ENCODE assay signal across 11 cellular contexts in the genomic region with DNA sequence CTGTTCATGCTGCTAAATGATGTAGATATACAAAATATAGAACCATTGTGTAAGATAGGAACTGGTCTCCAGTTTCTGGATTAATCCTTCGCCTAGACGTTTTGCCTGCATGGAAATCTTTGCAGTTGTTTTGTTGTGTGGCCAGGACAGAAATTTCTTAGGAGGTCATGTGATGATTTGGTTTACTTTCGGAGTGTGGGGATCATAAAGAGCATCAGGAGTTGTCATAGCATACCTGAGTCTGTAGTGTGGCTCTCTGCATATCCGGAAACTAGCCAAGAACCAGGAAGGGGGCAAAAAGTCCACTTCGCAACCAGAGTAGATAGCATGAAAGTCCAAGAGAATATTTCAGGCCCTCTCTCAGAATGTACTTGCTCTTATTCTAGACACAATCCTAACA. TPM values are rescaled to one million over a fixed set of nuclear protein-coding genes. Genes with fewer than 3 reads are reported as not detected.
DNase-seq lines count a peak whose midpoint lies in the region; ATAC-seq and TF ChIP-seq lines count a peak whose summit lies in the region.
"Had no signal": no experiment of that assay in that cellular context is flagged by ENCODE, and none has a peak within 500 bp of the region (broad histone marks: within the 10 kb centered on the region; RNA-seq: fewer than 3 reads in every experiment).

No MANE protein-coding gene starts in this region.

- TF ChIP-seq POLR2A in stomach (IDR thresholded peaks at IDR 0.05) = no peak
- no peak for TF ChIP-seq POLR2A in testis (IDR thresholded peaks at IDR 0.05)

- no peak for TF ChIP-seq EP300 in stomach (IDR thresholded peaks at IDR 0.05)

- H3K36me3 ChIP-seq in stomach (peaks cover 0 to 10% (median 0%) of the 10 kb centered on the region in 4 donors), testis (ENCODE audit: low read depth, missing control alignments) (no peaks in the 10 kb centered on the region)

- WGBS in right cardiac atrium = 54% methylated on average over 5 of the region's 5 CpGs
- WGBS in stomach, 5 donors = 71 to 83% (median 75%) methylated on average over 5 of the region's 5 CpGs
- 76% methylated on average over 5 of the region's 5 CpGs for WGBS in testis, 2 donors

- ATAC-seq in right cardiac atrium (no peak), GM19395 (IDR thresholded peaks at IDR 0.05; ENCODE audit: unreplicated experiment) (no peak)

- H3K4me1 ChIP-seq in right cardiac atrium (ENCODE audit: control insufficient read depth, insufficient read depth, low read length) (peaks cover 10% of the 10 kb centered on the region), stomach (peaks cover 0 to 47% (median 34%) of the 10 kb centered on the region in 4 donors), testis (no peaks in the 10 kb centered on the region)

- peak overlapping the region; percentile 36 for H3K27ac ChIP-seq in right cardiac atrium (ENCODE audit: low read length)
- peak overlapping the region in 4 of 5 donors; percentile 98 to 100 (median 100) for H3K27ac ChIP-seq in stomach
- H3K27ac ChIP-seq in testis = no peak overlapping the region

- no peak for DNase-seq in HFF-Myc (ENCODE audit: extremely low read depth, low read depth)
- no peak for DNase-seq in astrocyte of the cerebellum (ENCODE audit: low read depth)
- no peak for DNase-seq in right cardiac atrium
- no peak for DNase-seq in stomach
- no peak for DNase-seq in testis
- no peak for DNase-seq in GM10266 (ENCODE audit: extremely low spot score)
- DNase-seq in cortex of kidney (lab: John Stamatoyannopoulos, UW) = no peak
- DNase-seq: activated naive CD8-positive, alpha-beta T cell treated with anti-CD3 and anti-CD28 coated beads for 36 hours; NCI-H1930; NCI-H69 had no signal

- intact Hi-C loops in right cardiac atrium (cut with DNase I) = no loop called here
- intact Hi-C loops in stomach (cut with DNase I; ENCODE audit: low total_unique reads) = no loop called here
- intact Hi-C loops in testis (cut with DNase I; ENCODE audit: low total_unique reads) = no loop called here

- in situ Hi-C loops in astrocyte of the cerebellum (cut with HindIII; ENCODE audit: low sequenced_read_pairs) = no loop called here

- peak overlapping the region; percentile 75 for H3K4me3 ChIP-seq in HFF-Myc (replicated peaks; ENCODE audit: low read depth, low read length)
- H3K4me3 ChIP-seq in astrocyte of the cerebellum (ENCODE audit: low read depth, low read length) = peak overlapping the region; percentile 12
- peak overlapping the region; percentile 25 for H3K4me3 ChIP-seq in right cardiac atrium (ENCODE audit: low read length)
- peak overlapping the region in 1 of 4 donors; percentile 18 for H3K4me3 ChIP-seq in stomach
- no peak overlapping the region for H3K4me3 ChIP-seq in testis

- no peak for TF ChIP-seq CTCF in HFF-Myc (IDR thresholded peaks at IDR 0.05; ENCODE audit: low read depth, low read length, missing control alignments)
- TF ChIP-seq CTCF in astrocyte of the cerebellum (IDR thresholded peaks at IDR 0.05; ENCODE audit: low read depth, low read length, missing control alignments) = no peak
- TF ChIP-seq CTCF in stomach (IDR thresholded peaks at IDR 0.05) = no peak
- no peak for TF ChIP-seq CTCF in testis (IDR thresholded peaks at IDR 0.05)
- no peak for TF ChIP-seq CTCF in GM10266 (IDR thresholded peaks at IDR 0.05; ENCODE audit: control insufficient read depth, insufficient read depth, low read depth, missing control alignments)

- H3K9me3 ChIP-seq in right cardiac atrium (ENCODE audit: control insufficient read depth, low read length) = no peaks in the 10 kb centered on the region
- H3K9me3 ChIP-seq in stomach = peaks cover 0 to 11% (median 5%) of the 10 kb centered on the region in 4 donors
- H3K9me3 ChIP-seq in testis = no peaks in the 10 kb centered on the region

- H3K27me3 ChIP-seq in right cardiac atrium (ENCODE audit: control insufficient read depth, insufficient read depth) = no peaks in the 10 kb centered on the region
- H3K27me3 ChIP-seq in stomach = peaks cover 0 to 22% (median 0%) of the 10 kb centered on the region in 3 donors
- H3K27me3 ChIP-seq in testis = no peaks in the 10 kb centered on the region

RNA-seq across cellular contexts. Expression of a gene that starts 3.1 kb away (rescaled TPM):
- total RNA-seq in right cardiac atrium (100 to 1,000 TPM; 124 to 166 (median 144) TPM), stomach (10 to 100 TPM; 11.6 to 67.4 (median 19.8) TPM), testis (100 to 1,000 TPM; 103 to 259 TPM)
- polyA plus RNA-seq in right cardiac atrium (57.2 TPM), stomach (10 to 100 TPM in 1 of 3 donors, 1 to 10 TPM in 2; 2.5 to 12.1 (median 5.3) TPM), testis (ENCODE audit: insufficient read depth, low read depth, low replicate concordance) (369 TPM)

Comparison
In these comparisons a context has a peak if more than half of its experiments do, and no peak if none do; other contexts are left out.
1. H3K4me3 ChIP-seq: peak in HFF-Myc (single experiment), astrocyte of the cerebellum (single experiment) and right cardiac atrium (single experiment); none in testis (0 of 2).
2. H3K27ac ChIP-seq: peak in right cardiac atrium (single experiment) and stomach (4 of 5); none in testis (0 of 2).